22 cellular contexts compared by ENCODE assay signal in the genomic region with DNA sequence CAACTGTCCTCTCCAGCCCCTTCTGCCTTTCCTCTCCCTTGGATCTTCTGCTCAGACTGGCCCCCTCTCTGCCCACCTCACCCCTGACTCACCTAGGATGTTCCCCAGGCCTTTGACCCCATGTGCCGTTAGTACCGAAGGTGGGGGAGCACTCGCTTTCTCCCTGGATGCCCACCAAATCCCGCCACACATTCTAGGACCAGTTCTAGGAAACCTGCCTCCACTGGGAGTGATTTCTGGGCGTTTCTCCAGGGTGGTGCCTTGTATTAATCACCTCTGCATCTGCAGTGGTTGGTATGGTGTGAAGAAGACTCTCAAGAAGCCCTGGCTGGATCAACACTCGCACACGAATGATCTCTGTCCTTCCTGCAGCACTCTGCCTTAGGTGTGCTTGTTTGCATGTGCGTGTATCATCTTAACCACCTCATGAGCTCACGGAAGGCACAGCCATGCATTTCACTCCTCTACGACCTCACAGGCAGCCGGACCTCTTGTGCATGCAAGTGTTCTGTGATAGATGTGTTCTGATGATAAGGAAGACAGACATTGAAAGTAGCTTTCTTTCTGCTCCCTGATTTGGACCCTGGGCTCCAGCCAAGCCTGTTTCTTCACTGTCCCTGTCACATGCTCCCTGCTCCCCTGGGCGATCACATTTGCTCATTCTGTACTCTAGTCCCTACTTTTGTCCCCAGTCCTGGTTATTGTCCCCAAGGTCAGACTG.
"Had no signal": no experiment of that assay in that cellular context is flagged by ENCODE, and none has a peak within 500 bp of the region (broad histone marks: within the 10 kb centered on the region; RNA-seq: fewer than 3 reads in every experiment).

No MANE protein-coding gene starts in this region.

- H3K4me3 Mint-ChIP-seq: activated B cell treated with CpG ODN at 0.5 μM for 24 hours; activated naive CD8-positive, alpha-beta T cell; mesothelial cell of epicardium; naive B cell; nephron progenitor cell; T-helper 2 cell treated with Interferon-gamma antibody and Interleukin-4, amounts not matched to agents 5 μg/mL and 100 μg/mL, for 36 hours had no signal

- H3K9me3 Mint-ChIP-seq: activated B cell treated with CpG ODN at 0.5 μM for 24 hours; mesothelial cell of epicardium; nephron progenitor cell; T-helper 2 cell treated with Interferon-gamma antibody and Interleukin-4, amounts not matched to agents 5 μg/mL and 100 μg/mL, for 36 hours had no signal

- H3K4me1 Mint-ChIP-seq: activated B cell treated with CpG ODN at 0.5 μM for 24 hours, mesothelial cell of epicardium, naive B cell had no signal

- H3K27ac ChIP-seq: gastrocnemius medialis, left lung, ovary, prostate gland, testis, transverse colon, uterus had no signal

- H3K36me3 Mint-ChIP-seq: activated naive CD8-positive, alpha-beta T cell; mesothelial cell of epicardium; naive B cell had no signal

- H3K27ac Mint-ChIP-seq: activated B cell treated with CpG ODN at 0.5 μM for 24 hours; activated naive CD8-positive, alpha-beta T cell; mesothelial cell of epicardium; naive B cell; nephron progenitor cell; T-helper 2 cell treated with Interferon-gamma antibody and Interleukin-4, amounts not matched to agents 5 μg/mL and 100 μg/mL, for 36 hours had no signal

- DNase-seq: activated B cell treated with CpG ODN at 0.5 μM for 24 hours; activated effector memory CD4-positive, alpha-beta T cell treated with Interleukin-2 at 50 U/mL for 16 hours; activated naive CD4-positive, alpha-beta T cell treated with Interleukin-2 at 50 U/mL for 16 hours; activated T-cell treated with anti-CD3 and anti-CD28 coated beads for 4 hours; anterior cingulate cortex; effector CD8-positive, alpha-beta T cell; gastrocnemius medialis; left lung; naive B cell; nephron progenitor cell; ovary; stimulated activated CD4-positive, alpha-beta T cell treated with anti-CD3 and anti-CD28 coated beads, Interleukin-2, amount 100 ng/mL, for 48 hours; stimulated activated naive CD4-positive, alpha-beta T cell treated with Interleukin-2 at 50 U/mL for 16 hours; T-helper 1 cell; testis; transverse colon; uterus had no signal

- H3K9me3 ChIP-seq: gastrocnemius medialis, left lung, ovary, prostate gland, testis, transverse colon, uterus had no signal

- ATAC-seq: gastrocnemius medialis, left lung had no signal

- H3K4me1 ChIP-seq: left lung, prostate gland, testis, uterus had no signal

- H3K4me3 ChIP-seq: gastrocnemius medialis, hepatocyte, left lung, ovary, prostate gland, testis, transverse colon, uterus had no signal

- H3K27me3 ChIP-seq: gastrocnemius medialis, hepatocyte, left lung, ovary, testis, transverse colon, uterus had no signal

- H3K36me3 ChIP-seq: gastrocnemius medialis, left lung, ovary, prostate gland, transverse colon, uterus had no signal
